ENCODE assay signal across 11 cellular contexts in genomic region chr2:177289824-177290632, GRCh38. TPM values are rescaled to one million over a fixed set of nuclear protein-coding genes. Genes with fewer than 3 reads are reported as not detected.
DNase-seq lines count a peak whose midpoint lies in the region; ATAC-seq and TF ChIP-seq lines count a peak whose summit lies in the region.
"Had no signal": no experiment of that assay in that cellular context is flagged by ENCODE, and none has a peak within 500 bp of the region (broad histone marks: within the 10 kb centered on the region; RNA-seq: fewer than 3 reads in every experiment).

No MANE protein-coding gene starts in this region.

- H3K4me1 ChIP-seq in foreskin keratinocyte: no peaks in the 10 kb centered on the region

- TF ChIP-seq CTCF in foreskin keratinocyte (conservative IDR thresholded peaks at IDR 0.05): no peak

- no peaks in the 10 kb centered on the region for H3K27me3 Mint-ChIP-seq in memory B cell

- H3K4me3 Mint-ChIP-seq in memory B cell: peak overlapping the region; percentile 6

- no peaks in the 10 kb centered on the region for H3K27me3 ChIP-seq in foreskin keratinocyte
- H3K27me3 ChIP-seq: right lobe of liver had no signal

- no peak overlapping the region for H3K27ac Mint-ChIP-seq in memory B cell

- no peak overlapping the region for H3K27ac ChIP-seq in foreskin keratinocyte
- H3K27ac ChIP-seq: coronary artery, right lobe of liver, VCaP had no signal

- no peaks in the 10 kb centered on the region for H3K36me3 Mint-ChIP-seq in memory B cell

- DNase-seq in memory B cell (ENCODE audit: low spot score in 2 of 2): no peak
- no peak for DNase-seq in foreskin keratinocyte
- DNase-seq: kidney glomerular epithelial cell, right lobe of liver had no signal

- H3K9me3 Mint-ChIP-seq in memory B cell: no peaks in the 10 kb centered on the region

- H3K4me1 Mint-ChIP-seq in memory B cell: peaks cover 9% of the 10 kb centered on the region

- ATAC-seq in GM18861 (IDR thresholded peaks at IDR 0.05; ENCODE audit: unreplicated experiment) (peak; percentile 73), GM21619 (IDR thresholded peaks at IDR 0.05; ENCODE audit: unreplicated experiment) (peak; percentile 75), HG03469 (IDR thresholded peaks at IDR 0.05; ENCODE audit: unreplicated experiment) (peak; percentile 61), memory B cell (ENCODE audit: low read depth) (peak; percentile 76), foreskin keratinocyte (no peak), HG03457 (IDR thresholded peaks at IDR 0.05; ENCODE audit: unreplicated experiment) (no peak), GM18867 (IDR thresholded peaks at IDR 0.05; ENCODE audit: unreplicated experiment) (no peak)

RNA-seq across cellular contexts. Expression of gene NFE2L2, which starts 25.5 kb away (rescaled TPM):
- 85.0 TPM in 2 replicates for total RNA-seq in foreskin keratinocyte
- polyA plus RNA-seq in foreskin keratinocyte: 47.1 and 59.4 TPM in 2 replicates

Comparison
In these comparisons a context has a peak if more than half of its experiments do, and no peak if none do; other contexts are left out.
1. ATAC-seq: peak in GM18861 (single experiment), GM21619 (single experiment), HG03469 (single experiment) and memory B cell (single experiment); none in foreskin keratinocyte (single experiment), HG03457 (single experiment) and GM18867 (single experiment).